Comparison of ENCODE assay signal across 14 cellular contexts in genomic region chr2:201228271-201228911, GRCh38. TPM values are rescaled to one million over a fixed set of nuclear protein-coding genes. Genes with fewer than 3 reads are reported as not detected.
DNase-seq lines count a peak whose midpoint lies in the region; ATAC-seq, FAIRE-seq and TF ChIP-seq lines count a peak whose summit lies in the region.
"Had no signal": no experiment of that assay in that cellular context is flagged by ENCODE, and none has a peak within 500 bp of the region (broad histone marks: within the 10 kb centered on the region; RNA-seq: fewer than 3 reads in every experiment).

No MANE protein-coding gene starts in this region.

- H3K4me1 Mint-ChIP-seq in stimulated activated memory B cell treated with anti-CD40 and anti-IgM and Interleukin-4, amounts not matched to agents 10 μg/mL and 1 μg/mL and 100 μg/mL, for 72 hours = peaks cover 27% of the 10 kb centered on the region

- no peak for FAIRE-seq in pancreas (lab: Jason Lieb, UNC)

- no peak for TF ChIP-seq CTCF in heart left ventricle (IDR thresholded peaks at IDR 0.05)
- no peak for TF ChIP-seq CTCF in pancreas (IDR thresholded peaks at IDR 0.05)

- no peaks in the 10 kb centered on the region for H3K9me3 Mint-ChIP-seq in stimulated activated memory B cell treated with anti-CD40 and anti-IgM and Interleukin-4, amounts not matched to agents 10 μg/mL and 1 μg/mL and 100 μg/mL, for 72 hours
- H3K9me3 Mint-ChIP-seq: memory B cell had no signal

- DNase-seq in heart left ventricle = no peak
- DNase-seq in right cardiac atrium = no peak
- DNase-seq in RPMI7951 (ENCODE audit: low read depth) = peak; percentile 41
- no peak for DNase-seq in pancreas
- DNase-seq in amygdala (lab: John Stamatoyannopoulos, UW) = no peak
- DNase-seq in SKM-1 (lab: John Stamatoyannopoulos, UW; ENCODE audit: unreplicated experiment) = no peak
- DNase-seq: anterior cingulate cortex; effector memory CD4-positive, alpha-beta T cell; retina had no signal

- H3K27ac Mint-ChIP-seq in stimulated activated memory B cell treated with anti-CD40 and anti-IgM and Interleukin-4, amounts not matched to agents 10 μg/mL and 1 μg/mL and 100 μg/mL, for 72 hours = peak overlapping the region; percentile 13
- H3K27ac Mint-ChIP-seq: memory B cell had no signal

- no peaks in the 10 kb centered on the region for H3K36me3 Mint-ChIP-seq in stimulated activated memory B cell treated with anti-CD40 and anti-IgM and Interleukin-4, amounts not matched to agents 10 μg/mL and 1 μg/mL and 100 μg/mL, for 72 hours
- H3K36me3 Mint-ChIP-seq: memory B cell had no signal

- H3K27me3 Mint-ChIP-seq in stimulated activated memory B cell treated with anti-CD40 and anti-IgM and Interleukin-4, amounts not matched to agents 10 μg/mL and 1 μg/mL and 100 μg/mL, for 72 hours = no peaks in the 10 kb centered on the region
- H3K27me3 Mint-ChIP-seq: memory B cell had no signal

- no peak for TF ChIP-seq POLR2A in heart left ventricle (IDR thresholded peaks at IDR 0.05)

- H3K4me1 ChIP-seq in heart left ventricle (peaks cover 0 to 44% (median 10%) of the 10 kb centered on the region in 12 donors), right cardiac atrium (ENCODE audit: control insufficient read depth, insufficient read depth, low read length) (no peaks in the 10 kb centered on the region), esophagus (ENCODE audit: control insufficient read depth in 2 of 2, insufficient read depth in 2 of 2, low read length in 1 of 2) (peaks cover 3 to 5% of the 10 kb centered on the region in 2 donors), pancreas (peaks cover 10 to 14% (median 13%) of the 10 kb centered on the region in 3 donors)

- H3K4me3 ChIP-seq in heart left ventricle (no peak overlapping the region), right cardiac atrium (ENCODE audit: low read length) (no peak overlapping the region), esophagus (ENCODE audit: low read depth in 1 of 2, low read length in 2 of 2) (no peak overlapping the region), pancreas (no peak overlapping the region)

- WGBS in heart left ventricle, 4 donors = 73 to 85% (median 82%) methylated on average over 3 of the region's 3 CpGs
- 74% methylated on average over 3 of the region's 3 CpGs for WGBS in right cardiac atrium
- 63 to 70% methylated on average over 3 of the region's 3 CpGs for WGBS in esophagus, 2 donors
- WGBS in pancreas, 2 donors = 80 to 86% methylated on average over 3 of the region's 3 CpGs

- no peaks in the 10 kb centered on the region for H3K9me3 ChIP-seq in heart left ventricle
- no peaks in the 10 kb centered on the region for H3K9me3 ChIP-seq in right cardiac atrium (ENCODE audit: control insufficient read depth, low read length)
- no peaks in the 10 kb centered on the region for H3K9me3 ChIP-seq in esophagus (ENCODE audit: control insufficient read depth in 2 of 2, insufficient read depth in 1 of 2, low read depth in 1 of 2, low read length in 1 of 2)
- H3K9me3 ChIP-seq in pancreas = no peaks in the 10 kb centered on the region

- peak overlapping the region in 7 of 12 donors; percentile 22 to 71 (median 31) for H3K27ac ChIP-seq in heart left ventricle
- H3K27ac ChIP-seq in right cardiac atrium (ENCODE audit: low read length) = no peak overlapping the region
- peak overlapping the region; percentile 15 to 59 for H3K27ac ChIP-seq in esophagus (ENCODE audit: low read depth in 2 of 2, low read length in 1 of 2)
- H3K27ac ChIP-seq in pancreas = no peak overlapping the region
- H3K27ac ChIP-seq: KMS-11 had no signal

- H3K4me3 Mint-ChIP-seq in stimulated activated memory B cell treated with anti-CD40 and anti-IgM and Interleukin-4, amounts not matched to agents 10 μg/mL and 1 μg/mL and 100 μg/mL, for 72 hours = no peak overlapping the region

- peak in 1 of 4 donors; percentile 10 for ATAC-seq in heart left ventricle
- ATAC-seq in right cardiac atrium = no peak
- ATAC-seq in stimulated activated memory B cell treated with anti-CD40 and anti-IgM and Interleukin-4, amounts not matched to agents 10 μg/mL and 1 μg/mL and 100 μg/mL, for 72 hours = no peak
- no peak for ATAC-seq in pancreas
- ATAC-seq: HCT116 had no signal

- intact Hi-C loops in heart left ventricle (cut with DNase I) = loop anchor here in 2 of 10 donors (5.0 kb wide), 1 partner anchor 41 kb away; no protein-coding TSS in a partner anchor
- intact Hi-C loops in right cardiac atrium (cut with DNase I) = no loop called here
- intact Hi-C loops in pancreas (cut with DNase I) = no loop called here

- H3K36me3 ChIP-seq in heart left ventricle = no peaks in the 10 kb centered on the region
- no peaks in the 10 kb centered on the region for H3K36me3 ChIP-seq in esophagus (ENCODE audit: control insufficient read depth in 2 of 2, insufficient read depth in 2 of 2, low read length in 1 of 2)
- no peaks in the 10 kb centered on the region for H3K36me3 ChIP-seq in pancreas

- no peaks in the 10 kb centered on the region for H3K27me3 ChIP-seq in heart left ventricle
- no peaks in the 10 kb centered on the region for H3K27me3 ChIP-seq in right cardiac atrium (ENCODE audit: control insufficient read depth, insufficient read depth)
- H3K27me3 ChIP-seq in esophagus (ENCODE audit: control insufficient read depth in 1 of 2, insufficient read depth in 2 of 2, low read length in 2 of 2) = no peaks in the 10 kb centered on the region
- no peaks in the 10 kb centered on the region for H3K27me3 ChIP-seq in pancreas

RNA-seq across cellular contexts. Expression of gene CASP8, which starts 31.9 kb away (rescaled TPM):
- total RNA-seq in heart left ventricle (10 to 100 TPM in 1 of 9 donors, 1 to 10 TPM in 8; 2.0 to 15.7 (median 3.0) TPM), right cardiac atrium (1 to 10 TPM; 3.7 to 5.4 (median 4.7) TPM), pancreas (10 to 100 TPM in 1 of 6 donors, 1 to 10 TPM in 5; 4.8 to 13.5 (median 9.1) TPM)
- polyA plus RNA-seq in heart left ventricle (1 to 10 TPM; 1.8 to 2.9 TPM), right cardiac atrium (2.6 TPM), esophagus (10 to 100 TPM; 12.8 to 19.6 TPM), pancreas (1 to 10 TPM; 4.5 to 5.7 TPM)
- 43.4 and 45.3 TPM in 2 replicates for total RNA-seq in RPMI7951 (2014; rRNA removed; shearing (Covaris generic))

RNA-seq across cellular contexts. Expression of gene CASP10, which starts 45.5 kb away (rescaled TPM):
- total RNA-seq in heart left ventricle (10 to 100 TPM in 2 of 9 donors, 1 to 10 TPM in 7; 4.3 to 24.0 (median 5.8) TPM), right cardiac atrium (1 to 10 TPM; 5.3 to 6.8 (median 5.8) TPM), pancreas (10 to 100 TPM in 1 of 6 donors, 1 to 10 TPM in 5; 3.0 to 11.7 (median 5.6) TPM)
- polyA plus RNA-seq in heart left ventricle (1 to 10 TPM; 2.8 to 3.5 TPM), right cardiac atrium (3.6 TPM), esophagus (1 to 10 TPM; 5.2 to 8.7 TPM), pancreas (1 to 10 TPM; 3.4 to 4.6 TPM)
- total RNA-seq in RPMI7951 (2014; rRNA removed; shearing (Covaris generic)) = 7.4 and 8.5 TPM in 2 replicates

Comparison
In these comparisons a context has a peak if more than half of its experiments do, and no peak if none do; other contexts are left out.
1. H3K27ac ChIP-seq: peak in heart left ventricle (7 of 12) and esophagus (2 of 2); none in right cardiac atrium (single experiment) and pancreas (0 of 4).